ENCODE assay signal across 2 cellular contexts in genomic region chr1:206699626-206700025, GRCh38.
A peak's percentile ranks its signal among the peaks of the same experiment; 100 is the strongest.
TF ChIP-seq lines count a peak whose summit lies in the region.

No MANE protein-coding gene starts in this region.

TF ChIP-seq in A549, 52 proteins besides CTCF, POLR2A, EP300 and RAD21:
- TF ChIP-seq POLR2AphosphoS2 (conservative IDR thresholded peaks at IDR 0.05; ENCODE audit: low read length) (no peak), CEBPB (IDR thresholded peaks at IDR 0.05) (peak in 1 of 2 experiments; percentile 42; a peak in 1 of 4 replicates)

TF ChIP-seq in IMR-90, 13 proteins besides CTCF, POLR2A, EP300 and RAD21:
- TF ChIP-seq MXI1 (IDR thresholded peaks at IDR 0.05; ENCODE audit: borderline replicate concordance, low read depth, low read length) (no peak), CHD1 (IDR thresholded peaks at IDR 0.05; ENCODE audit: low read depth, low read length) (no peak), CEBPB (IDR thresholded peaks at IDR 0.05; ENCODE audit: low read depth, low read length) (peak; percentile 68)
